8 cellular contexts compared by ENCODE assay signal in the genomic region with DNA sequence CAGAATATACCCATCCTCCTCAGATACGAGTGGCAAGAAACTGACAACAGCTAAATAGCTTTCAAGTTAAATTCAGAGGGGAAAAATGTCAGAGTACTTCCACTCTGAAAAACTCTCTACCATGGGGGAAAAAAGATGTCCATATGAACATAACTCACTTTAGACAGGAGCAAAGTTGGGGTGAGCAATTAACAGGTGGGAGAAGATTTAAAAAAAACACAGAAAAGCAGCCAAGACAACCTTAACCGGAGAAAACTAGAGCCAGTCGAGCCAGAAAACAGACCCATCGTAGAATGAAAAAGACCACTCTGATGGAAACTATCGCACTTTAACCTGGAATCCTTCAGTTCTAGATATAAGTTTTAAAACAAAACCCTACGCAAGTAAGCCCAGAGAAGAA. TPM values are rescaled to one million over a fixed set of nuclear protein-coding genes. Genes with fewer than 3 reads are reported as not detected.
DNase-seq lines count a peak whose midpoint lies in the region; ATAC-seq and TF ChIP-seq lines count a peak whose summit lies in the region.

No MANE protein-coding gene starts in this region.

- TF ChIP-seq CTCF in choroid plexus epithelial cell (conservative IDR thresholded peaks at IDR 0.05; ENCODE audit: low read depth, low read length), result no peak

- peaks cover 20 to 44% (median 38%) of the 10 kb centered on the region in 3 donors for H3K4me1 Mint-ChIP-seq in naive B cell

- H3K36me3 ChIP-seq in ACC112 (ENCODE audit: insufficient read depth, low read length), result peaks cover 21% of the 10 kb centered on the region

- no peaks in the 10 kb centered on the region for H3K9me3 Mint-ChIP-seq in naive B cell

- peaks cover 37% of the 10 kb centered on the region for H3K79me2 ChIP-seq in ACC112 (ENCODE audit: control insufficient read depth, insufficient read depth, low read length, unreplicated experiment)

- peak overlapping the region; percentile 84 to 97 (median 94) for H3K27ac Mint-ChIP-seq in naive B cell

- H3K4me3 ChIP-seq in ACC112 (ENCODE audit: low read depth, low read length) (peak overlapping the region; percentile 98), choroid plexus epithelial cell (ENCODE audit: low read depth, low read length) (peak overlapping the region; percentile 74)
- H3K4me3 ChIP-seq in Jurkat, Clone E6-1 (ENCODE audit: low read length), result peak overlapping the region; percentile 73

- peak overlapping the region; percentile 83 to 96 (median 92) for H3K4me3 Mint-ChIP-seq in naive B cell

- peak overlapping the region; percentile 67 for H2AFZ ChIP-seq in ACC112 (ENCODE audit: low read length, unreplicated experiment)

- H3K27ac ChIP-seq in ACC112 (ENCODE audit: low read depth, low read length), result peak overlapping the region; percentile 49

- ATAC-seq in naive B cell (ENCODE audit: low read depth in 2 of 2), result no peak
- no peak for ATAC-seq in HG03342 (IDR thresholded peaks at IDR 0.05; ENCODE audit: unreplicated experiment)
- ATAC-seq in GM19023 (IDR thresholded peaks at IDR 0.05; ENCODE audit: unreplicated experiment), result no peak

- H3K27me3 ChIP-seq in ACC112 (ENCODE audit: insufficient read depth, low read length), result no peaks in the 10 kb centered on the region

- peaks cover 7 to 8% of the 10 kb centered on the region in 2 donors for H3K36me3 Mint-ChIP-seq in naive B cell

- no peak for DNase-seq in Jurkat, Clone E6-1 (ENCODE audit: low read depth, low spot score)
- no peak for DNase-seq in choroid plexus epithelial cell (ENCODE audit: low read depth)
- no peak for DNase-seq in naive B cell
- DNase-seq in C1 segment of cervical spinal cord (lab: John Stamatoyannopoulos, UW), result no peak
- DNase-seq in DMS79 treated with DMSO at 0.1 percent for 48 hours (lab: John Stamatoyannopoulos, UW), result no peak

- H3K27me3 Mint-ChIP-seq in naive B cell, result no peaks in the 10 kb centered on the region

- H3K4me1 ChIP-seq in ACC112 (ENCODE audit: control insufficient read depth, insufficient read depth, low read length, unreplicated experiment), result peaks cover 18% of the 10 kb centered on the region

RNA-seq across cellular contexts. Expression of a gene that starts 0.8 kb away (rescaled TPM):
- 61.7 TPM for polyA plus RNA-seq in Jurkat, Clone E6-1 (2012; ENCODE audit: insufficient read depth, insufficient read length)
- 10 to 100 TPM; 18.5 to 33.6 (median 28.4) TPM for polyA plus RNA-seq in naive B cell (ENCODE audit: low read depth in 6 of 6)

RNA-seq across cellular contexts. Expression of a gene that starts 33.4 kb away (rescaled TPM):
- polyA plus RNA-seq in Jurkat, Clone E6-1 (2012; ENCODE audit: insufficient read depth, insufficient read length), result 1.2 TPM
- polyA plus RNA-seq in naive B cell (ENCODE audit: low read depth in 6 of 6), result under 1 TPM in 1 of 6 donors, not detected in 5; 0.44 TPM

RNA-seq across cellular contexts. Expression of a gene that starts 39.4 kb away (rescaled TPM):
- polyA plus RNA-seq in Jurkat, Clone E6-1 (2012; ENCODE audit: insufficient read depth, insufficient read length), result 166 TPM
- polyA plus RNA-seq in naive B cell (ENCODE audit: low read depth in 6 of 6), result 100 to 1,000 TPM in 5 of 6 donors, 10 to 100 TPM in 1; 68.3 to 107 (median 103) TPM

RNA-seq across cellular contexts. Expression of a gene that starts 45.4 kb away (rescaled TPM):
- 52.2 TPM for polyA plus RNA-seq in Jurkat, Clone E6-1 (2012; ENCODE audit: insufficient read depth, insufficient read length)
- polyA plus RNA-seq in naive B cell (ENCODE audit: low read depth in 6 of 6), result 10 to 100 TPM; 21.0 to 30.4 (median 23.7) TPM

RNA-seq across cellular contexts. Expression of a gene that starts 45.6 kb away (rescaled TPM):
- polyA plus RNA-seq in Jurkat, Clone E6-1 (2012; ENCODE audit: insufficient read depth, insufficient read length), result 15.3 TPM
- 10 to 100 TPM; 25.4 to 57.1 (median 34.3) TPM for polyA plus RNA-seq in naive B cell (ENCODE audit: low read depth in 6 of 6)
